1 cellular context compared by ENCODE assay signal in the genomic region with DNA sequence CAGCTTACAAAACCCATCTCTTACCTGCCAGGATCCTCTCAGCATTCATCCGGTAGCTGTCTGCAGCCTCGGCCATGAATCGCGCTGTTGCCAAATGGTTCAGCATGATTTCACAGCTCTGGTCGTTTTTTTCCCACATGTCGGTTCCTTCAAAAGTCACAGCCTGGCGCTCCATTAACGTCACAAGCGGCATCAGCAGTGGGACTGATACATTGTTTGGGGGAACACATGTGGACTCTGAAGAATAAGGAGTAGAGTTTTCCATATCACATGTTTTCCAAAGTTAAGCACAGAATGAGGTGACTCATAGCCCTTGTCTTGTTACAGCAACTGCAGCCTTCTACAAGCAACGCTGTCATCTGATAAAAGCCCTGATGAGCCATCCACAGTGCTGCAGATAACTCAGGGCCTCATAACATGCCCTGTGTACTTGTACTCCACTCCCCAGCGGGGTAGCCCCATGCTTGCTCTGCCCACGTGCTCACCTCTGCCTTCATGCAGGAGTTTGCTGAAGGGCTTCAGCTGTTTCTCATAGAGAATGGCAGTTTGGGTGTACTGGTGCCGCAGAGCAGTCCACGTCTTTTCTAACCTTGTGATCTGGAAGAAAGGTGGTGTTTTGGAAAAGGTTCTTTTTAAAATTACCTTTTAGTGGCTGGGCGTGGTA.
A peak's percentile ranks its signal among the peaks of the same experiment; 100 is the strongest.
TF ChIP-seq lines count a peak whose summit lies in the region.

No MANE protein-coding gene starts in this region.

TF ChIP-seq in K562, 482 proteins besides CTCF, POLR2A, EP300 and RAD21 (continued from another document and continues in another):
- peak; percentile 22 to 74 for TF ChIP-seq AFF1 (IDR thresholded peaks at IDR 0.05; ENCODE audit: low read depth in 1 of 2, partially characterized antibody in 2 of 2)
- TF ChIP-seq, protein P1, sequence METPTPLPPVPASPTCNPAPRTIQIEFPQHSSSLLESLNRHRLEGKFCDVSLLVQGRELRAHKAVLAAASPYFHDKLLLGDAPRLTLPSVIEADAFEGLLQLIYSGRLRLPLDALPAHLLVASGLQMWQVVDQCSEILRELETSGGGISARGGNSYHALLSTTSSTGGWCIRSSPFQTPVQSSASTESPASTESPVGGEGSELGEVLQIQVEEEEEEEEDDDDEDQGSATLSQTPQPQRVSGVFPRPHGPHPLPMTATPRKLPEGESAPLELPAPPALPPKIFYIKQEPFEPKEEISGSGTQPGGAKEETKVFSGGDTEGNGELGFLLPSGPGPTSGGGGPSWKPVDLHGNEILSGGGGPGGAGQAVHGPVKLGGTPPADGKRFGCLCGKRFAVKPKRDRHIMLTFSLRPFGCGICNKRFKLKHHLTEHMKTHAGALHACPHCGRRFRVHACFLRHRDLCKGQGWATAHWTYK (CRISPR knock-in tag; IDR thresholded peaks at IDR 0.05): peak; percentile 75; the same call in 1 of the 2 replicates
- TF ChIP-seq ZNF398 (CRISPR knock-in tag; IDR thresholded peaks at IDR 0.05): no peak
- TF ChIP-seq, protein P2, sequence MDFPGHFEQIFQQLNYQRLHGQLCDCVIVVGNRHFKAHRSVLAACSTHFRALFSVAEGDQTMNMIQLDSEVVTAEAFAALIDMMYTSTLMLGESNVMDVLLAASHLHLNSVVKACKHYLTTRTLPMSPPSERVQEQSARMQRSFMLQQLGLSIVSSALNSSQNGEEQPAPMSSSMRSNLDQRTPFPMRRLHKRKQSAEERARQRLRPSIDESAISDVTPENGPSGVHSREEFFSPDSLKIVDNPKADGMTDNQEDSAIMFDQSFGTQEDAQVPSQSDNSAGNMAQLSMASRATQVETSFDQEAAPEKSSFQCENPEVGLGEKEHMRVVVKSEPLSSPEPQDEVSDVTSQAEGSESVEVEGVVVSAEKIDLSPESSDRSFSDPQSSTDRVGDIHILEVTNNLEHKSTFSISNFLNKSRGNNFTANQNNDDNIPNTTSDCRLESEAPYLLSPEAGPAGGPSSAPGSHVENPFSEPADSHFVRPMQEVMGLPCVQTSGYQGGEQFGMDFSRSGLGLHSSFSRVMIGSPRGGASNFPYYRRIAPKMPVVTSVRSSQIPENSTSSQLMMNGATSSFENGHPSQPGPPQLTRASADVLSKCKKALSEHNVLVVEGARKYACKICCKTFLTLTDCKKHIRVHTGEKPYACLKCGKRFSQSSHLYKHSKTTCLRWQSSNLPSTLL (IDR thresholded peaks at IDR 0.05): no peak
- TF ChIP-seq IFI16 (CRISPR knock-in tag; IDR thresholded peaks at IDR 0.05): no peak; the same call in 1 of the 2 replicates
- TF ChIP-seq BHLHE40 (IDR thresholded peaks at IDR 0.05; ENCODE audit: low read length): peak; percentile 74; the same call in 1 of the 2 replicates
- TF ChIP-seq, protein P3, sequence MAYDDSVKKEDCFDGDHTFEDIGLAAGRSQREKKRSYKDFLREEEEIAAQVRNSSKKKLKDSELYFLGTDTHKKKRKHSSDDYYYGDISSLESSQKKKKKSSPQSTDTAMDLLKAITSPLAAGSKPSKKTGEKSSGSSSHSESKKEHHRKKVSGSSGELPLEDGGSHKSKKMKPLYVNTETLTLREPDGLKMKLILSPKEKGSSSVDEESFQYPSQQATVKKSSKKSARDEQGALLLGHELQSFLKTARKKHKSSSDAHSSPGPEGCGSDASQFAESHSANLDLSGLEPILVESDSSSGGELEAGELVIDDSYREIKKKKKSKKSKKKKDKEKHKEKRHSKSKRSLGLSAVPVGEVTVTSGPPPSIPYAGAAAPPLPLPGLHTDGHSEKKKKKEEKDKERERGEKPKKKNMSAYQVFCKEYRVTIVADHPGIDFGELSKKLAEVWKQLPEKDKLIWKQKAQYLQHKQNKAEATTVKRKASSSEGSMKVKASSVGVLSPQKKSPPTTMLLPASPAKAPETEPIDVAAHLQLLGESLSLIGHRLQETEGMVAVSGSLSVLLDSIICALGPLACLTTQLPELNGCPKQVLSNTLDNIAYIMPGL (CRISPR knock-in tag; IDR thresholded peaks at IDR 0.05): no peak
- peak; percentile 98 for TF ChIP-seq SMARCA4 (IDR thresholded peaks at IDR 0.05)
- TF ChIP-seq, protein P4, sequence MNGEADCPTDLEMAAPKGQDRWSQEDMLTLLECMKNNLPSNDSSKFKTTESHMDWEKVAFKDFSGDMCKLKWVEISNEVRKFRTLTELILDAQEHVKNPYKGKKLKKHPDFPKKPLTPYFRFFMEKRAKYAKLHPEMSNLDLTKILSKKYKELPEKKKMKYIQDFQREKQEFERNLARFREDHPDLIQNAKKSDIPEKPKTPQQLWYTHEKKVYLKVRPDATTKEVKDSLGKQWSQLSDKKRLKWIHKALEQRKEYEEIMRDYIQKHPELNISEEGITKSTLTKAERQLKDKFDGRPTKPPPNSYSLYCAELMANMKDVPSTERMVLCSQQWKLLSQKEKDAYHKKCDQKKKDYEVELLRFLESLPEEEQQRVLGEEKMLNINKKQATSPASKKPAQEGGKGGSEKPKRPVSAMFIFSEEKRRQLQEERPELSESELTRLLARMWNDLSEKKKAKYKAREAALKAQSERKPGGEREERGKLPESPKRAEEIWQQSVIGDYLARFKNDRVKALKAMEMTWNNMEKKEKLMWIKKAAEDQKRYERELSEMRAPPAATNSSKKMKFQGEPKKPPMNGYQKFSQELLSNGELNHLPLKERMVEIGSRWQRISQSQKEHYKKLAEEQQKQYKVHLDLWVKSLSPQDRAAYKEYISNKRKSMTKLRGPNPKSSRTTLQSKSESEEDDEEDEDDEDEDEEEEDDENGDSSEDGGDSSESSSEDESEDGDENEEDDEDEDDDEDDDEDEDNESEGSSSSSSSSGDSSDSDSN (IDR thresholded peaks at IDR 0.05; ENCODE audit: borderline replicate concordance in 1 of 2, low read depth in 2 of 2, low read length in 2 of 2): peak in 1 of 2 experiments; percentile 41; a peak in 1 of 4 replicates
- TF ChIP-seq MEIS2 (IDR thresholded peaks at IDR 0.05; ENCODE audit: partially characterized antibody): peak; percentile 71
- TF ChIP-seq EP400 (IDR thresholded peaks at IDR 0.05): peak; percentile 92
- TF ChIP-seq CBFA2T2 (conservative IDR thresholded peaks at IDR 0.05): peak; percentile 92
- 0 out of 2 replicates have a peak, but pooled peaks have one; percentile 60 for TF ChIP-seq ZNF561 (CRISPR knock-in tag; conservative IDR thresholded peaks at IDR 0.05)
- TF ChIP-seq MAFK (IDR thresholded peaks at IDR 0.05; ENCODE audit: low read length): 0 out of 2 replicates have a peak, but pooled peaks have one; percentile 9
- no peak for TF ChIP-seq RBM34 (IDR thresholded peaks at IDR 0.05; ENCODE audit: borderline replicate concordance, insufficient read depth, low read length)
- peak; percentile 60; the same call in 1 of the 2 replicates for TF ChIP-seq ZNF311 (CRISPR knock-in tag; IDR thresholded peaks at IDR 0.05)
- TF ChIP-seq SP1 (CRISPR knock-in tag; IDR thresholded peaks at IDR 0.05): peak; percentile 49; the same call in 1 of the 2 replicates
- TF ChIP-seq BACH1 (tag; IDR thresholded peaks at IDR 0.05): peak; percentile 60; the same call in 1 of the 2 replicates
- no peak for TF ChIP-seq CLOCK (CRISPR knock-in tag; IDR thresholded peaks at IDR 0.05; ENCODE audit: borderline replicate concordance)
- TF ChIP-seq NCOA2 (IDR thresholded peaks at IDR 0.05; ENCODE audit: partially characterized antibody in 2 of 2): no peak
- TF ChIP-seq FOXK1 (CRISPR knock-in tag; IDR thresholded peaks at IDR 0.05; ENCODE audit: borderline replicate concordance): peak; percentile 94; the same call in 1 of the 2 replicates
- TF ChIP-seq, protein P5, sequence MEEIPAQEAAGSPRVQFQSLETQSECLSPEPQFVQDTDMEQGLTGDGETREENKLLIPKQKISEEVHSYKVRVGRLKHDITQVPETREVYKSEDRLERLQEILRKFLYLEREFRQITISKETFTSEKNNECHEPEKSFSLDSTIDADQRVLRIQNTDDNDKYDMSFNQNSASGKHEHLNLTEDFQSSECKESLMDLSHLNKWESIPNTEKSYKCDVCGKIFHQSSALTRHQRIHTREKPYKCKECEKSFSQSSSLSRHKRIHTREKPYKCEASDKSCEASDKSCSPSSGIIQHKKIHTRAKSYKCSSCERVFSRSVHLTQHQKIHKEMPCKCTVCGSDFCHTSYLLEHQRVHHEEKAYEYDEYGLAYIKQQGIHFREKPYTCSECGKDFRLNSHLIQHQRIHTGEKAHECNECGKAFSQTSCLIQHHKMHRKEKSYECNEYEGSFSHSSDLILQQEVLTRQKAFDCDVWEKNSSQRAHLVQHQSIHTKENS (CRISPR knock-in tag; IDR thresholded peaks at IDR 0.05): no peak
- TF ChIP-seq MAFG (tag; conservative IDR thresholded peaks at IDR 0.05): 0 out of 2 replicates have a peak, but pooled peaks have one; percentile 5
- TF ChIP-seq ZBTB2 (IDR thresholded peaks at IDR 0.05): peak; percentile 76; the same call in 1 of the 2 replicates
- TF ChIP-seq, protein P6, sequence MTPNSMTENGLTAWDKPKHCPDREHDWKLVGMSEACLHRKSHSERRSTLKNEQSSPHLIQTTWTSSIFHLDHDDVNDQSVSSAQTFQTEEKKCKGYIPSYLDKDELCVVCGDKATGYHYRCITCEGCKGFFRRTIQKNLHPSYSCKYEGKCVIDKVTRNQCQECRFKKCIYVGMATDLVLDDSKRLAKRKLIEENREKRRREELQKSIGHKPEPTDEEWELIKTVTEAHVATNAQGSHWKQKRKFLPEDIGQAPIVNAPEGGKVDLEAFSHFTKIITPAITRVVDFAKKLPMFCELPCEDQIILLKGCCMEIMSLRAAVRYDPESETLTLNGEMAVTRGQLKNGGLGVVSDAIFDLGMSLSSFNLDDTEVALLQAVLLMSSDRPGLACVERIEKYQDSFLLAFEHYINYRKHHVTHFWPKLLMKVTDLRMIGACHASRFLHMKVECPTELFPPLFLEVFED (CRISPR knock-in tag; conservative IDR thresholded peaks at IDR 0.05): peak; percentile 26; the same call in 1 of the 2 replicates
- peak; percentile 88 for TF ChIP-seq PML (IDR thresholded peaks at IDR 0.05; ENCODE audit: low read length)
- peak; percentile 97 for TF ChIP-seq MYC (IDR thresholded peaks at IDR 0.05; ENCODE audit: low read depth, low read length)
- TF ChIP-seq MYC (CRISPR knock-in tag; IDR thresholded peaks at IDR 0.05; ENCODE audit: borderline replicate concordance, low read depth): peak; percentile 66; the same call in 1 of the 2 replicates
- TF ChIP-seq ELF4 (CRISPR knock-in tag; IDR thresholded peaks at IDR 0.05): 0 out of 2 replicates have a peak, but pooled peaks have one; percentile 64
- 0 out of 2 replicates have a peak, but pooled peaks have one; percentile 38 for TF ChIP-seq GABPA (tag; conservative IDR thresholded peaks at IDR 0.05; ENCODE audit: low read depth)
